8 cellular contexts compared by ENCODE assay signal in the genomic region with DNA sequence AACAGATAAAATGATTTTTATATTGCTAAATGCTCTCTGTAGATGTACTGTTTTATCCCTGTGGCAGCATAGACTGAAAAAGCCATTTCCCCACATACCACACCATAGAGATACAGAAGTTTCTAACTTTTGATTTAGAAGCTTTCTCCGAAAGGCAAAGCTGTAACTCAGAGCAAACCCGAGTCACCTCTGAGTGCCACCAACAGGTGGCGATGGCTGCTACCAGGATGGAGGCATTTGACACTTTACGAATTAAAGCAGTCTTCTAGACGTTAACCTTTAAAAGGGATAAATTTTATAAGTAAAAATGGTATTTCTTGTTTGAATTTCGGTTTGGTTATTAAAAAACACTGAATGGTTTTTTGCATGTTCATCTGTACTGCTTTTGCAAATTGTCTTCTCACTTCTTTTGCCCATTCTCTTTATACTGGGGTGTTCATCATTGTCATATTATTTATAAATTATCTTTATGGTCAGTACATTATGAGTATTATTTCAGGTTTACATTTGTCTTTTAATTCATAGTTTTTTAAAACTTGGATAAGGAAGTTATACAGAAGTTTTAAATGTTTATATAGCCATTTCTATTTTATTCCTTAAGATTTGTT.
DNase-seq lines count a peak whose midpoint lies in the region; ATAC-seq, FAIRE-seq and TF ChIP-seq lines count a peak whose summit lies in the region.

No MANE protein-coding gene starts in this region.

- CTCF ChIA-PET in A549 (lab: Yijun Ruan, JAX) = interaction anchor here (0.6 to 1.9 kb wide), 14 partner anchors 10 to 540 kb away, joined by 3 to 10 read pairs (median 3); no protein-coding TSS in a partner anchor

- peak; percentile 84 for TF ChIP-seq RAD21 in A549 (conservative IDR thresholded peaks at IDR 0.05 in 1 of 2, IDR thresholded peaks at IDR 0.05 in 1 of 2)

- no peak for FAIRE-seq in A549 (lab: Jason Lieb, UNC)

- H3K4me2 ChIP-seq in A549 = no peak overlapping the region

- H3K4me3 ChIP-seq in A549 (no peak overlapping the region), lower lobe of right lung (no peak overlapping the region)

- H3K27ac ChIP-seq in A549 = no peak overlapping the region
- H3K27ac ChIP-seq in lower lobe of right lung = no peak overlapping the region

- intact Hi-C loops in lower lobe of right lung (cut with DNase I) = no loop called here

- no peaks in the 10 kb centered on the region for H3K36me3 ChIP-seq in lower lobe of right lung

- TF ChIP-seq POLR2A in A549 (IDR thresholded peaks at IDR 0.05; ENCODE audit: low read length) = no peak

- DNase-seq in A549 (ENCODE audit: low read depth in 1 of 2, low spot score in 1 of 2) (peak; percentile 7 to 51), G401 (ENCODE audit: low spot score) (peak; percentile 10), NOMO-1 (lab: John Stamatoyannopoulos, UW; ENCODE audit: unreplicated experiment in 2 of 2) (peak; percentile 2 to 34), cerebellar cortex (ENCODE audit: low spot score) (peak; percentile 26), lower lobe of right lung (peak; percentile 46)
- DNase-seq in central memory CD4-positive, alpha-beta T cell = no peak

- H3K4me1 ChIP-seq in A549 (no peaks in the 10 kb centered on the region), lower lobe of right lung (no peaks in the 10 kb centered on the region)

- no peaks in the 10 kb centered on the region for H3K27me3 ChIP-seq in lower lobe of right lung (ENCODE audit: low read depth)

- TF ChIP-seq CTCF in A549 (IDR thresholded peaks at IDR 0.05) (peak; percentile 84), lower lobe of right lung (IDR thresholded peaks at IDR 0.05) (peak; percentile 71)

- POLR2A ChIA-PET in A549 (lab: Yijun Ruan, JAX) = interaction anchor here (0.6 kb wide), 1 partner anchor 334 kb away, joined by 3 read pairs; no protein-coding TSS in a partner anchor

- H3K9me3 ChIP-seq in A549 (no peaks in the 10 kb centered on the region), lower lobe of right lung (no peaks in the 10 kb centered on the region)

- 6% methylated on average over 6 of the region's 6 CpGs for WGBS in A549 (ENCODE audit: missing lambda C conversion rate)

- ATAC-seq in A549 (peak; percentile 54 to 76; a peak in 4 of 6 replicates), HG02870 (IDR thresholded peaks at IDR 0.05; ENCODE audit: unreplicated experiment) (peak; percentile 64), lower lobe of right lung (peak; percentile 32 to 61), GM19397 (IDR thresholded peaks at IDR 0.05; ENCODE audit: unreplicated experiment) (no peak)

- in situ Hi-C loops in G401 (cut with HindIII; ENCODE audit: low sequenced_read_pairs) = no loop called here

- TF ChIP-seq EP300 in A549 (IDR thresholded peaks at IDR 0.05) = no peak

TF ChIP-seq in A549, 52 proteins besides CTCF, POLR2A, EP300 and RAD21:
- TF ChIP-seq MAFK (IDR thresholded peaks at IDR 0.05; ENCODE audit: partially characterized antibody) = no peak
- TF ChIP-seq SMC3 (IDR thresholded peaks at IDR 0.05) = peak; percentile 93
- TF ChIP-seq, protein P1, sequence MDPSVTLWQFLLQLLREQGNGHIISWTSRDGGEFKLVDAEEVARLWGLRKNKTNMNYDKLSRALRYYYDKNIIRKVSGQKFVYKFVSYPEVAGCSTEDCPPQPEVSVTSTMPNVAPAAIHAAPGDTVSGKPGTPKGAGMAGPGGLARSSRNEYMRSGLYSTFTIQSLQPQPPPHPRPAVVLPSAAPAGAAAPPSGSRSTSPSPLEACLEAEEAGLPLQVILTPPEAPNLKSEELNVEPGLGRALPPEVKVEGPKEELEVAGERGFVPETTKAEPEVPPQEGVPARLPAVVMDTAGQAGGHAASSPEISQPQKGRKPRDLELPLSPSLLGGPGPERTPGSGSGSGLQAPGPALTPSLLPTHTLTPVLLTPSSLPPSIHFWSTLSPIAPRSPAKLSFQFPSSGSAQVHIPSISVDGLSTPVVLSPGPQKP (IDR thresholded peaks at IDR 0.05; ENCODE audit: low read depth, low read length) = no peak
- no peak for TF ChIP-seq PBX3 (IDR thresholded peaks at IDR 0.05)
TF ChIP-seq in A549: peak in this region for 1.
